Comparison of ENCODE assay signal across 23 cellular contexts in genomic region chr12:114794049-114794558, GRCh38.
"Had no signal": no experiment of that assay in that cellular context is flagged by ENCODE, and none has a peak within 500 bp of the region (broad histone marks: within the 10 kb centered on the region; RNA-seq: fewer than 3 reads in every experiment).

No MANE protein-coding gene starts in this region.

- DNase-seq: Karpas-422, KG1, MG63, NCI-H1092, NCI-H1105 treated with DMSO at 0.1 percent for 48 hours, NCI-H1417 treated with DMSO at 0.1 percent for 48 hours, NCI-H146, NCI-H1694 treated with DMSO at 0.1 percent for 48 hours, NCI-H1930, NCI-H2081, NCI-H2107, NCI-H2227 treated with DMSO at 0.1 percent for 48 hours, NCI-H510A, NCI-H524 treated with DMSO at 0.1 percent for 48 hours, NCI-H69, NCI-H774, Right ventricle myocardium superior, RPMI8226, SIG-M5 had no signal

- H3K27ac ChIP-seq: SJSA1, SK-N-MC had no signal

- H3K4me3 ChIP-seq: MG63, SJSA1, SK-N-MC had no signal

- FAIRE-seq: HTR-8/SVneo, RCC 7860 had no signal

- H3K9me3 ChIP-seq: MG63, SJSA1 had no signal

- H3K27me3 ChIP-seq: MG63, SJSA1 had no signal

- H3K36me3 ChIP-seq: MG63, SJSA1 had no signal
